Comparison of ENCODE assay signal across 28 cellular contexts in the genomic region with DNA sequence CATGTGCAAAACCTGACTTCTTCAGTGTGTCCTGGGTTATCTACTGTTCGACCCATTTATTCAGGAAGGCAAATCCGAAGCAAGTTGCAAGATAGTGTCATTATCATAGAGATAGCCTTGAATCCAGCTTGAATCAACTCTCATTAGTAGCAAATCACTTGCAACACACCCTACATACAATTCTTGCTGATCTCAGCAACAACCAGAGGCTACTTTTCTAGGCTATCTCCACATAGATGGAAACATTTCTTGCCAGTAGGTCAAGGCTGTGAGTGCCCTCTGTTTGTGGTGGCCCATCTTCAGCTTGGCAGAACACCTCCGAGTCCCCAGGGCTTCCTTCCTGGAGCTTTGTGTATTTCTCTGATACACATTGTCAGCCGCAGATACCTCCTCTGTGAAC. TPM values are rescaled to one million over a fixed set of nuclear protein-coding genes. Genes with fewer than 3 reads are reported as not detected.
DNase-seq lines count a peak whose midpoint lies in the region; ATAC-seq, FAIRE-seq and TF ChIP-seq lines count a peak whose summit lies in the region.
"Had no signal": no experiment of that assay in that cellular context is flagged by ENCODE, and none has a peak within 500 bp of the region (broad histone marks: within the 10 kb centered on the region; RNA-seq: fewer than 3 reads in every experiment).

No MANE protein-coding gene starts in this region.

- in situ Hi-C loops in HepG2 (cut with HindIII; ENCODE audit: extremely low pct_ligation_motif_present, low pct_unique_long_range_greater_than_20kb), result no loop called here
- in situ Hi-C loops in IMR-90 (cut with MboI; ENCODE audit: low sequenced_read_pairs), result no loop called here

- H3K4me1 ChIP-seq in HepG2 (ENCODE audit: insufficient read depth, low read length) (peaks cover 10% of the 10 kb centered on the region), right lobe of liver (peaks cover 0 to 11% (median under 1%) of the 10 kb centered on the region in 4 donors), IMR-90 (ENCODE audit: control insufficient read depth, insufficient read depth, low read length) (peaks cover 9% of the 10 kb centered on the region), H1 (replicated peaks in 1 of 4; ENCODE audit: control insufficient read depth in 3 of 4, insufficient read depth in 4 of 4, low read length in 3 of 4) (peaks cover 0 to 8% (median 3%) of the 10 kb centered on the region in 4 experiments; a peak in 5 of 7 replicates), testis (peaks cover 36% of the 10 kb centered on the region)
- H3K4me1 ChIP-seq: BLaER1, Caco-2 had no signal

- H2AFZ ChIP-seq in HepG2 (ENCODE audit: low read length) (no peak overlapping the region), IMR-90 (replicated peaks; ENCODE audit: low read length, poor library complexity) (no peak overlapping the region), H1 (ENCODE audit: low read length) (no peak overlapping the region)

- H3K14ac ChIP-seq in IMR-90 (replicated peaks; ENCODE audit: low read depth, low read length), result no peak overlapping the region
- H3K14ac ChIP-seq in H1 (ENCODE audit: insufficient read length), result no peak overlapping the region

- no peak overlapping the region for H2BK12ac ChIP-seq in H1 (ENCODE audit: low read depth, low read length)

- TF ChIP-seq POLR2A in HepG2 (IDR thresholded peaks at IDR 0.05; ENCODE audit: insufficient read depth in 1 of 2, low read depth in 2 of 2, low read length in 2 of 2) (no peak), right lobe of liver (IDR thresholded peaks at IDR 0.05) (no peak), IMR-90 (IDR thresholded peaks at IDR 0.05; ENCODE audit: low read depth, low read length) (no peak), H1 (IDR thresholded peaks at IDR 0.05; ENCODE audit: control extremely low read depth in 1 of 2, low read depth in 2 of 2, low read length in 2 of 2) (no peak), testis (IDR thresholded peaks at IDR 0.05) (no peak)

- TF ChIP-seq RAD21 in HepG2 (CRISPR knock-in tag; IDR thresholded peaks at IDR 0.05) (no peak), IMR-90 (IDR thresholded peaks at IDR 0.05; ENCODE audit: low read length) (no peak), H1 (IDR thresholded peaks at IDR 0.05 in 1 of 2, conservative IDR thresholded peaks at IDR 0.05 in 1 of 2; ENCODE audit: low read depth in 2 of 2, low read length in 2 of 2) (no peak)

- H3K9me1 ChIP-seq in IMR-90 (ENCODE audit: insufficient read depth, low read length), result peaks cover 13% of the 10 kb centered on the region

- H2AK5ac ChIP-seq in IMR-90 (ENCODE audit: low read depth, low read length) (no peak overlapping the region), H1 (ENCODE audit: low read depth, low read length) (no peak overlapping the region)

- TF ChIP-seq CTCF in HepG2 (CRISPR knock-in tag; IDR thresholded peaks at IDR 0.05), result no peak
- TF ChIP-seq CTCF in right lobe of liver (IDR thresholded peaks at IDR 0.05), result no peak
- TF ChIP-seq CTCF in IMR-90 (conservative IDR thresholded peaks at IDR 0.05; ENCODE audit: low read depth, low read length), result no peak
- no peak for TF ChIP-seq CTCF in H1 (IDR thresholded peaks at IDR 0.05; ENCODE audit: control extremely low read depth in 1 of 3, insufficient read depth in 1 of 3, low read depth in 1 of 3, low read length in 3 of 3)
- no peak for TF ChIP-seq CTCF in testis (IDR thresholded peaks at IDR 0.05)

- FAIRE-seq in HepG2 (lab: Jason Lieb, UNC) (no peak), H1 (lab: Jason Lieb, UNC) (no peak)
- FAIRE-seq: D721Med, GM12891, GM19239 had no signal

- no peak overlapping the region for H3K18ac ChIP-seq in IMR-90 (ENCODE audit: low read depth, low read length)
- H3K18ac ChIP-seq in H1 (ENCODE audit: extremely low read depth, low read length), result no peak overlapping the region

- no peak overlapping the region for H3K23ac ChIP-seq in IMR-90 (ENCODE audit: low read depth, low read length)
- no peak overlapping the region for H3K23ac ChIP-seq in H1 (ENCODE audit: insufficient read length)

- H4K5ac ChIP-seq in IMR-90 (ENCODE audit: low read depth, low read length) (no peak overlapping the region), H1 (ENCODE audit: insufficient read length, low read depth, low read length) (no peak overlapping the region)

- H3K27me3 ChIP-seq in HepG2 (ENCODE audit: control insufficient read depth in 1 of 2, insufficient read depth in 2 of 2, low read length in 2 of 2) (no peaks in the 10 kb centered on the region), right lobe of liver (no peaks in the 10 kb centered on the region), IMR-90 (ENCODE audit: control insufficient read depth, insufficient read depth, low read length) (no peaks in the 10 kb centered on the region), H1 (replicated peaks in 1 of 4; ENCODE audit: control insufficient read depth in 3 of 4, extremely low read depth in 1 of 4, insufficient read depth in 3 of 4, low read length in 3 of 4) (no peaks in the 10 kb centered on the region; a peak in 1 of 7 replicates), testis (no peaks in the 10 kb centered on the region)
- H3K27me3 ChIP-seq: BE2C, BLaER1 had no signal

- H4K91ac ChIP-seq in IMR-90 (ENCODE audit: insufficient read depth, low read depth, low read length) (no peak overlapping the region), H1 (replicated peaks; ENCODE audit: insufficient read length, low read length) (no peak overlapping the region)

- no peak overlapping the region for H3K9ac ChIP-seq in HepG2 (ENCODE audit: insufficient read depth, low read depth, low read length)
- H3K9ac ChIP-seq in IMR-90 (ENCODE audit: low read depth, low read length), result no peak overlapping the region
- no peak overlapping the region for H3K9ac ChIP-seq in H1 (replicated peaks in 1 of 4; ENCODE audit: extremely low read depth in 1 of 4, low read depth in 3 of 4, low read length in 3 of 4)
- H3K9ac ChIP-seq: BLaER1 had no signal

- no peaks in the 10 kb centered on the region; the same call in none of the 2 replicates for H3K23me2 ChIP-seq in H1 (ENCODE audit: low read depth, low read length)

- H3K79me1 ChIP-seq in IMR-90 (ENCODE audit: low read depth in 1 of 2, low read length in 2 of 2) (peaks cover 43 to 80% of the 10 kb centered on the region in 2 experiments), H1 (ENCODE audit: low read depth, low read length) (peaks cover 13% of the 10 kb centered on the region)

- H3K4me2 ChIP-seq in HepG2 (ENCODE audit: low read depth, low read length), result no peak overlapping the region
- no peak overlapping the region for H3K4me2 ChIP-seq in IMR-90 (ENCODE audit: low read depth, low read length)
- no peak overlapping the region for H3K4me2 ChIP-seq in H1 (ENCODE audit: insufficient read depth in 1 of 2, low read depth in 2 of 2, low read length in 2 of 2)
- H3K4me2 ChIP-seq: BLaER1 had no signal

- BruUV-seq in HepG2 (replicated peaks; lab: Mats Ljungman, UMichigan), result no TSS peak
- BruUV-seq in IMR-90 (replicated peaks; lab: Mats Ljungman, UMichigan), result no TSS peak

- ATAC-seq in HepG2, result no peak
- ATAC-seq in right lobe of liver, result no peak
- ATAC-seq in IMR-90 (ENCODE audit: low read depth), result no peak
- no peak for ATAC-seq in Right ventricle myocardium superior (ENCODE audit: poor library complexity)
- no peak for ATAC-seq in HG02759 (IDR thresholded peaks at IDR 0.05; ENCODE audit: unreplicated experiment)

- dilution Hi-C loops in IMR-90 (cut with HindIII; ENCODE audit: low sequenced_read_pairs, unreplicated experiment), result no loop called here

- TF ChIP-seq EP300 in HepG2 (IDR thresholded peaks at IDR 0.05; ENCODE audit: low read depth in 2 of 2, low read length in 2 of 2) (no peak), HepG2 (CRISPR knock-in tag; IDR thresholded peaks at IDR 0.05; ENCODE audit: borderline replicate concordance) (no peak), H1 (IDR thresholded peaks at IDR 0.05; ENCODE audit: borderline replicate concordance in 1 of 2, low read depth in 2 of 2, low read length in 2 of 2) (no peak)

- H2BK5ac ChIP-seq in IMR-90 (ENCODE audit: low read depth, low read length, poor library complexity, severe bottlenecking), result no peak overlapping the region
- H2BK5ac ChIP-seq in H1 (ENCODE audit: low read depth, low read length), result no peak overlapping the region

- H2BK20ac ChIP-seq in IMR-90 (ENCODE audit: low read depth, low read length) (no peak overlapping the region), H1 (ENCODE audit: low read length) (no peak overlapping the region)

- H3K79me2 ChIP-seq in HepG2 (ENCODE audit: insufficient read depth, low read length) (no peaks in the 10 kb centered on the region), H1 (ENCODE audit: control insufficient read depth in 1 of 2, insufficient read depth in 2 of 2, low read length in 2 of 2) (peaks cover 2 to 33% of the 10 kb centered on the region in 2 experiments)

- H3K9me3 ChIP-seq in HepG2 (ENCODE audit: low read length) (no peaks in the 10 kb centered on the region), right lobe of liver (no peaks in the 10 kb centered on the region), IMR-90 (ENCODE audit: control insufficient read depth, insufficient read depth, low read length) (no peaks in the 10 kb centered on the region), H1 (ENCODE audit: insufficient read depth in 2 of 2, low read depth in 1 of 2, low read length in 1 of 2) (no peaks in the 10 kb centered on the region), testis (no peaks in the 10 kb centered on the region)
- H3K9me3 ChIP-seq: BE2C, BLaER1, Caco-2 had no signal

- H3K56ac ChIP-seq in IMR-90 (ENCODE audit: extremely low read depth, insufficient read depth, low read length) (no peak overlapping the region), H1 (replicated peaks; ENCODE audit: insufficient read length, low read depth, low read length) (no peak overlapping the region)

- H2BK120ac ChIP-seq in IMR-90 (ENCODE audit: low read depth, low read length) (no peak overlapping the region), H1 (replicated peaks; ENCODE audit: low read depth, low read length) (no peak overlapping the region)

- H3K36me3 ChIP-seq in HepG2 (replicated peaks in 1 of 2; ENCODE audit: control insufficient read depth in 1 of 2, insufficient read depth in 2 of 2, low read length in 2 of 2) (no peaks in the 10 kb centered on the region; a peak in 1 of 5 replicates), right lobe of liver (no peaks in the 10 kb centered on the region), IMR-90 (ENCODE audit: control insufficient read depth, insufficient read depth, low read length) (no peaks in the 10 kb centered on the region), H1 (ENCODE audit: control insufficient read depth in 2 of 4, insufficient read depth in 4 of 4, low read length in 3 of 4) (no peaks in the 10 kb centered on the region), testis (ENCODE audit: low read depth, missing control alignments) (no peaks in the 10 kb centered on the region)
- H3K36me3 ChIP-seq: BE2C, BLaER1 had no signal

- H2AK9ac ChIP-seq in IMR-90 (replicated peaks; ENCODE audit: low read depth, low read length, poor library complexity), result no peak overlapping the region

- CTCF ChIA-PET in HepG2 (lab: Yijun Ruan, JAX; ENCODE audit: low intra/inter-chr PET ratio, low total read pairs) (no interaction called here), IMR-90 (lab: Yijun Ruan, JAX) (no interaction called here), H1 (lab: Charles Lee; ENCODE audit: partially characterized antibody) (interaction anchor here (0.7 to 19.6 kb wide), 5 partner anchors 11 to 41 kb away, joined by 3 to 283 read pairs (median 5); partner anchors contain the start of gene UBTD1)

- POLR2A ChIA-PET in HepG2 (lab: Yijun Ruan, JAX), result no interaction called here
- POLR2A ChIA-PET in IMR-90 (lab: Charles Lee; ENCODE audit: unreplicated experiment), result no interaction called here
- POLR2A ChIA-PET in H1 (lab: Charles Lee; ENCODE audit: partially characterized antibody), result interaction anchor here (1.6 kb wide), 1 partner anchor 11 kb away, joined by 6 read pairs; no protein-coding TSS in a partner anchor

- H4K20me1 ChIP-seq in HepG2 (ENCODE audit: insufficient read depth, low read length) (no peaks in the 10 kb centered on the region; the same call in 1 of the 2 replicates), IMR-90 (ENCODE audit: insufficient read depth, low read length) (peaks cover 68% of the 10 kb centered on the region), H1 (replicated peaks in 1 of 2; ENCODE audit: control insufficient read depth in 1 of 2, insufficient read depth in 2 of 2, low read length in 2 of 2) (peaks cover 6 to 7% of the 10 kb centered on the region in 2 experiments)
- H4K20me1 ChIP-seq: BLaER1 had no signal

- DNase-seq in HepG2 (ENCODE audit: low spot score) (no peak), right lobe of liver (no peak), IMR-90 (no peak), H1 (ENCODE audit: low read depth in 1 of 2, low spot score in 2 of 2) (peak in 1 of 2 experiments; percentile 35), testis (peak; percentile 87), Right ventricle myocardium superior (no peak)
- no peak for DNase-seq in activated effector memory CD4-positive, alpha-beta T cell treated with anti-CD3 and anti-CD28 coated beads, Interleukin-2, amount 50 U/mL, for 16 hours
- DNase-seq: ACHN; BE2C; C1 segment of cervical spinal cord; Caco-2; Calu3; CD4-positive, alpha-beta memory T cell; CD4-positive, CD25-positive, alpha-beta regulatory T cell; CD8-positive, alpha-beta memory T cell; DMS 273 treated with DMSO at 0.1 percent for 48 hours; DMS153; DMS53; DMS79; DND-41; EL; GDM1 had no signal

- no peak overlapping the region for H4K8ac ChIP-seq in IMR-90 (ENCODE audit: low read depth in 2 of 2, low read length in 2 of 2)
- H4K8ac ChIP-seq in H1 (ENCODE audit: extremely low read depth, insufficient read depth, low read length), result no peak overlapping the region

- H2BK15ac ChIP-seq in IMR-90 (ENCODE audit: low read depth, low read length) (no peak overlapping the region), H1 (ENCODE audit: low read length) (no peak overlapping the region)

- intact Hi-C loops in HepG2 (cut with micrococcal nuclease; ENCODE audit: unreplicated experiment), result no loop called here
- intact Hi-C loops in right lobe of liver (cut with DNase I), result no loop called here
- intact Hi-C loops in IMR-90 (cut with micrococcal nuclease), result no loop called here
- intact Hi-C loops in testis (cut with DNase I; ENCODE audit: low total_unique reads), result no loop called here
- intact Hi-C loops in Right ventricle myocardium superior (cut with DNase I), result no loop called here

- no peak overlapping the region for H3K4me3 ChIP-seq in HepG2 (replicated peaks in 1 of 3; ENCODE audit: insufficient read depth in 1 of 3, low read depth in 2 of 3, low read length in 3 of 3)
- H3K4me3 ChIP-seq in right lobe of liver, result no peak overlapping the region
- H3K4me3 ChIP-seq in IMR-90 (ENCODE audit: insufficient read depth, low read depth, low read length), result no peak overlapping the region
- H3K4me3 ChIP-seq in H1 (ENCODE audit: extremely low read depth in 1 of 4, insufficient read depth in 2 of 4, low read depth in 3 of 4, low read length in 4 of 4), result no peak overlapping the region
- H3K4me3 ChIP-seq in testis, result no peak overlapping the region
- H3K4me3 ChIP-seq: BLaER1 had no signal

- WGBS in HepG2 (ENCODE audit: low lambda C conversion rate), result 100% methylated on average over 4 of the region's 4 CpGs
- WGBS in right lobe of liver (ENCODE audit: insufficient coverage, low coverage, low lambda C conversion rate, missing lambda C conversion rate), result 63% methylated on average over 2 of the region's 4 CpGs
- WGBS in IMR-90 (ENCODE audit: extremely low coverage in 2 of 2, insufficient read length in 1 of 2), 2 experiments, result 83% methylated on average over 3 of the region's 4 CpGs; no CpG with 5 or more reads in 1 of the 2 experiments
- 88% methylated on average over 4 of the region's 4 CpGs; no CpG with 5 or more reads in 1 of the 2 experiments for whole genome bisulfite sequencing in H1 (ENCODE audit: extremely low coverage in 1 of 2, insufficient coverage in 1 of 2, insufficient read length in 1 of 2, insufficient replicate concordance in 2 of 2, low coverage in 1 of 2, low lambda C conversion rate in 2 of 2, missing lambda C conversion rate in 1 of 2), 2 experiments
- WGBS in testis, 2 donors, result 53 to 54% methylated on average over 4 of the region's 4 CpGs

- H3K27ac ChIP-seq in HepG2 (ENCODE audit: extremely low read length, insufficient read depth, low read length), result no peak overlapping the region
- H3K27ac ChIP-seq in right lobe of liver, result no peak overlapping the region
- no peak overlapping the region for H3K27ac ChIP-seq in IMR-90 (ENCODE audit: insufficient read depth, low read length)
- H3K27ac ChIP-seq in H1 (ENCODE audit: low read depth, low read length), result no peak overlapping the region
- H3K27ac ChIP-seq in testis, result peak overlapping the region in 1 of 2 donors; percentile 27
- H3K27ac ChIP-seq: 22Rv1, BLaER1 had no signal

- H3K4ac ChIP-seq in IMR-90 (ENCODE audit: low read depth, low read length) (no peak overlapping the region), H1 (replicated peaks; ENCODE audit: insufficient read length, low read depth, low read length) (no peak overlapping the region)

RNA-seq across cellular contexts. Expression of gene UBTD1, which starts 12.0 kb away (rescaled TPM):
- total RNA-seq in HepG2 (2016; rRNA removed; fragmentation: Illumina TruSeq; extraction: Trizol) (5.8 and 7.9 TPM in 2 replicates), right lobe of liver (1 to 10 TPM; 5.4 to 8.8 (median 7.0) TPM), IMR-90 (2012; rRNA removed) (21.9 TPM in 2 replicates), testis (100 to 1,000 TPM; 111 to 143 TPM), Right ventricle myocardium superior (26.7 TPM)
- total RNA-seq in HepG2 (2016; cell fraction: cytosol; rRNA removed; fragmentation: Illumina TruSeq; extraction: Trizol; ENCODE audit: low read depth), result 9.2 and 11.9 TPM in 2 replicates
- 6.4 and 7.1 TPM in 2 replicates for total RNA-seq in HepG2 (2016; cell fraction: insoluble cytoplasmic fraction; rRNA removed; fragmentation: Illumina TruSeq; extraction: Trizol)
- total RNA-seq in HepG2 (2016; cell fraction: membrane; rRNA removed; fragmentation: Illumina TruSeq; extraction: Trizol), result 14.8 and 18.5 TPM in 2 replicates
- 2.4 and 3.1 TPM in 2 replicates for total RNA-seq in HepG2 (2016; cell fraction: nucleus; rRNA removed; fragmentation: Illumina TruSeq; extraction: Trizol)
- polyA plus RNA-seq in HepG2 (2011; rRNA removed) (10.0 and 11.4 TPM in 2 replicates), IMR-90 (2012; rRNA removed) (44.9 and 57.5 TPM in 2 replicates), H1 (2011; rRNA removed) (36.2 and 48.8 TPM in 2 replicates), testis (ENCODE audit: insufficient read depth, low read depth, low replicate concordance) (74.1 TPM)
- polyA plus RNA-seq in HepG2 (2011; cell fraction: cytosol; rRNA removed), result 9.4 and 14.7 TPM in 2 replicates
- 8.0 and 8.7 TPM in 2 replicates for polyA plus RNA-seq in HepG2 (2011; cell fraction: nucleus; rRNA removed)
- polyA plus RNA-seq in HepG2 (2012), result 3.0 and 5.7 TPM in 2 replicates
- 15.7 and 20.7 TPM in 2 replicates for polyA plus RNA-seq in HepG2 (2016; cell fraction: cytosol; fragmentation: Illumina TruSeq; extraction: Trizol; ENCODE audit: low read depth)
- 7.6 and 9.1 TPM in 2 replicates for polyA plus RNA-seq in HepG2 (2016; cell fraction: insoluble cytoplasmic fraction; fragmentation: Illumina TruSeq; extraction: Trizol; ENCODE audit: low read depth)
- 18.5 and 20.4 TPM in 2 replicates for polyA plus RNA-seq in HepG2 (2016; cell fraction: membrane; fragmentation: Illumina TruSeq; extraction: Trizol; ENCODE audit: low read depth)
- 7.0 and 8.0 TPM in 2 replicates for polyA plus RNA-seq in HepG2 (2016; cell fraction: nucleus; fragmentation: Illumina TruSeq; extraction: Trizol; ENCODE audit: insufficient read depth, low read depth)
- polyA minus RNA-seq in HepG2 (2011; rRNA and poly(A)+ RNA removed; ENCODE audit: low replicate concordance), result 3.1 and 12.1 TPM in 2 replicates
- polyA minus RNA-seq in HepG2 (2011; cell fraction: cytosol; rRNA and poly(A)+ RNA removed), result 5.4 and 6.2 TPM in 2 replicates
- 1.4 and 1.5 TPM in 2 replicates for polyA minus RNA-seq in HepG2 (2011; cell fraction: nucleus; rRNA and poly(A)+ RNA removed)
- polyA plus RNA-seq in IMR-90 (2012; cell fraction: cytosol; rRNA removed), result 57.1 and 67.3 TPM in 2 replicates
- 17.2 and 37.0 TPM in 2 replicates for polyA plus RNA-seq in IMR-90 (2012; cell fraction: nucleus; rRNA removed; ENCODE audit: low replicate concordance)
- total RNA-seq in H1 (2021; fragmentation: NEBNext Ultra II Directional; extraction: Animal tissue kit (Norgen Biotek cat#: 25700)), result 22.3 and 23.1 TPM in 2 replicates
- 32.2 TPM for polyA plus RNA-seq in H1 (2011; cell fraction: cytosol; rRNA removed)
- polyA plus RNA-seq in H1 (2011; cell fraction: nucleus; rRNA removed), result 27.8 TPM
- 11.7 to 21.5 TPM (median 19.8 TPM) in 4 replicates for polyA plus RNA-seq in H1 (2012, experiment 1 of 2)
- 25.5 TPM for polyA plus RNA-seq in H1 (2012, experiment 2 of 2)
- polyA plus RNA-seq in H1 (2013, experiment 1 of 2), result 17.5 TPM
- 17.5 TPM for polyA plus RNA-seq in H1 (2013, experiment 2 of 2)
- polyA minus RNA-seq in H1 (2011; rRNA and poly(A)+ RNA removed), result 6.4 and 7.2 TPM in 2 replicates
- 15.3 TPM for polyA minus RNA-seq in H1 (2011; cell fraction: cytosol; rRNA and poly(A)+ RNA removed)
- 10.8 TPM for polyA minus RNA-seq in H1 (2011; cell fraction: nucleus; rRNA and poly(A)+ RNA removed)

RNA-seq across cellular contexts. Expression of gene MMS19, which starts 12.5 kb away (rescaled TPM):
- total RNA-seq in HepG2 (2016; rRNA removed; fragmentation: Illumina TruSeq; extraction: Trizol), result 76.4 and 95.9 TPM in 2 replicates
- 27.5 and 31.1 TPM in 2 replicates for total RNA-seq in HepG2 (2016; cell fraction: cytosol; rRNA removed; fragmentation: Illumina TruSeq; extraction: Trizol; ENCODE audit: low read depth)
- 79.3 and 88.8 TPM in 2 replicates for total RNA-seq in HepG2 (2016; cell fraction: insoluble cytoplasmic fraction; rRNA removed; fragmentation: Illumina TruSeq; extraction: Trizol)
- 38.8 and 43.6 TPM in 2 replicates for total RNA-seq in HepG2 (2016; cell fraction: membrane; rRNA removed; fragmentation: Illumina TruSeq; extraction: Trizol)
- 62.7 and 83.1 TPM in 2 replicates for total RNA-seq in HepG2 (2016; cell fraction: nucleus; rRNA removed; fragmentation: Illumina TruSeq; extraction: Trizol)
- 106 and 107 TPM in 2 replicates for polyA plus RNA-seq in HepG2 (2011; rRNA removed)
- 89.6 and 111 TPM in 2 replicates for polyA plus RNA-seq in HepG2 (2011; cell fraction: cytosol; rRNA removed)
- 266 and 333 TPM in 2 replicates for polyA plus RNA-seq in HepG2 (2011; cell fraction: nucleus; rRNA removed)
- 58.1 and 64.4 TPM in 2 replicates for polyA plus RNA-seq in HepG2 (2012)
- polyA plus RNA-seq in HepG2 (2016; cell fraction: cytosol; fragmentation: Illumina TruSeq; extraction: Trizol; ENCODE audit: low read depth), result 12.2 and 14.0 TPM in 2 replicates
- 75.8 and 88.6 TPM in 2 replicates for polyA plus RNA-seq in HepG2 (2016; cell fraction: insoluble cytoplasmic fraction; fragmentation: Illumina TruSeq; extraction: Trizol; ENCODE audit: low read depth)
- polyA plus RNA-seq in HepG2 (2016; cell fraction: membrane; fragmentation: Illumina TruSeq; extraction: Trizol; ENCODE audit: low read depth), result 26.7 and 29.6 TPM in 2 replicates
- polyA plus RNA-seq in HepG2 (2016; cell fraction: nucleus; fragmentation: Illumina TruSeq; extraction: Trizol; ENCODE audit: insufficient read depth, low read depth), result 128 and 129 TPM in 2 replicates
- 188 and 392 TPM in 2 replicates for polyA minus RNA-seq in HepG2 (2011; rRNA and poly(A)+ RNA removed; ENCODE audit: low replicate concordance)
- 76.6 and 90.0 TPM in 2 replicates for polyA minus RNA-seq in HepG2 (2011; cell fraction: cytosol; rRNA and poly(A)+ RNA removed)
- polyA minus RNA-seq in HepG2 (2011; cell fraction: nucleus; rRNA and poly(A)+ RNA removed), result 109 and 123 TPM in 2 replicates
- 10 to 100 TPM; 18.7 to 40.7 (median 20.3) TPM for total RNA-seq in right lobe of liver
- total RNA-seq in IMR-90 (2012; rRNA removed), result 55.3 and 70.1 TPM in 2 replicates
- 72.7 TPM in 2 replicates for polyA plus RNA-seq in IMR-90 (2012; rRNA removed)
- polyA plus RNA-seq in IMR-90 (2012; cell fraction: cytosol; rRNA removed), result 36.0 and 61.2 TPM in 2 replicates
- polyA plus RNA-seq in IMR-90 (2012; cell fraction: nucleus; rRNA removed; ENCODE audit: low replicate concordance), result 186 and 281 TPM in 2 replicates
- total RNA-seq in H1 (2021; fragmentation: NEBNext Ultra II Directional; extraction: Animal tissue kit (Norgen Biotek cat#: 25700)), result 128 and 130 TPM in 2 replicates
- 221 and 228 TPM in 2 replicates for polyA plus RNA-seq in H1 (2011; rRNA removed)
- 183 TPM for polyA plus RNA-seq in H1 (2011; cell fraction: cytosol; rRNA removed)
- 470 TPM for polyA plus RNA-seq in H1 (2011; cell fraction: nucleus; rRNA removed)
- polyA plus RNA-seq in H1 (2012, experiment 1 of 2), result 107 to 133 TPM (median 128 TPM) in 4 replicates
- 131 TPM for polyA plus RNA-seq in H1 (2012, experiment 2 of 2)
- 125 TPM for polyA plus RNA-seq in H1 (2013, experiment 1 of 2)
- polyA plus RNA-seq in H1 (2013, experiment 2 of 2), result 122 TPM
- 326 and 376 TPM in 2 replicates for polyA minus RNA-seq in H1 (2011; rRNA and poly(A)+ RNA removed)
- 92.1 TPM for polyA minus RNA-seq in H1 (2011; cell fraction: cytosol; rRNA and poly(A)+ RNA removed)
- polyA minus RNA-seq in H1 (2011; cell fraction: nucleus; rRNA and poly(A)+ RNA removed), result 160 TPM
- total RNA-seq in testis, result 100 to 1,000 TPM; 206 to 253 TPM
- 109 TPM for polyA plus RNA-seq in testis (ENCODE audit: insufficient read depth, low read depth, low replicate concordance)
- 34.0 TPM for total RNA-seq in Right ventricle myocardium superior

Comparison
In these comparisons a context has a peak if more than half of its experiments do, and no peak if none do; other contexts are left out.
1. Of the 41 proteins assayed by ChIP-seq in both HepG2 and H1: peak only in HepG2: none; only in H1: none; in both: MAFK; in neither: 40.